8 cellular contexts compared by ENCODE assay signal in the genomic region with DNA sequence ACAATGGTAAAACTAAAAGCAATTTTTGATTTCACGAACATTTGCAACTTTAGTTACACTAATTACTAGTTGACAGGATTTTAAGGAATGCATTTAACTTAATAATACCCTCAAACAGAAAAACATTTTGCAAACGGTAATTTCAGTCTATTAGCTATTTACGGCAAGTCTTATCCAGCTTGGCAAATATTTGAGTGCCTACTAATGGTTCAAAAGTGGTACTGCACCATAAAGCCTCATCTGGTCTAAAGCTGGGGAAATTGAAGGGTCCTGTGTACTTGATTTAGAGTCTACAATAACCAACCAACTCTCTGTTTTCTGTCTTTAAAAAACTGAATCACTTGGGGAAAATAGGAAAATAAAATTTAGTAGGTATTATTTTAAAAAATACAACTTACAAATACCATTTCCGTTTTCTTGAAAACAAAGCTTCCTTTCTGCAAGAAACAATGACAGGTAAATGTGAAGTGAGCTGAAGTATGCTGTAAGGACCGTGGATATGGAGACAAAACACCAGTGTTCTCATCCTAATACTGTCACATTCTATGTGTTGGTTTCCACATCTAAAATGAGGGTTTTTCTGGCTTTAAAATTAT.
DNase-seq lines count a peak whose midpoint lies in the region; ATAC-seq, FAIRE-seq and TF ChIP-seq lines count a peak whose summit lies in the region.

No MANE protein-coding gene starts in this region.

- H3K4me2 ChIP-seq in PC-3 (ENCODE audit: low read length) (0 out of 2 replicates have a peak overlapping the region, but pooled peaks have one; percentile 40), fibroblast of lung (ENCODE audit: extremely low read depth, insufficient read depth, low read length) (no peak overlapping the region)

- intact Hi-C loops in PC-3 (cut with micrococcal nuclease) (loop anchor here (1.0 kb wide), 2 partner anchors 129 to 196 kb away; no protein-coding TSS in a partner anchor), stomach (cut with DNase I; ENCODE audit: low total_unique reads) (no loop called here)

- H3K27me3 ChIP-seq in PC-3 (ENCODE audit: low read length): 0 out of 2 replicates have a peak, but pooled peaks cover 7% of the 10 kb centered on the region
- peaks cover 2% of the 10 kb centered on the region for H3K27me3 ChIP-seq in fibroblast of lung (ENCODE audit: control insufficient read depth, insufficient read depth, low read length)
- H3K27me3 ChIP-seq in stomach: peaks cover 0 to 6% (median 0%) of the 10 kb centered on the region in 3 donors

- H3K79me2 ChIP-seq in PC-3 (ENCODE audit: low read length) (no peaks in the 10 kb centered on the region), fibroblast of lung (ENCODE audit: control insufficient read depth, insufficient read depth, low read length) (no peaks in the 10 kb centered on the region)

- no peaks in the 10 kb centered on the region for H3K9me3 Mint-ChIP-seq in stimulated activated effector memory CD8-positive, alpha-beta T cell treated with anti-CD3 and anti-CD28 coated beads, Interleukin-12 subunit alpha, Interleukin-12 subunit beta, amount 100 ng/mL, for 72 hours

- TF ChIP-seq CTCF in PC-3 (conservative IDR thresholded peaks at IDR 0.05; ENCODE audit: low read depth, low read length) (peak; percentile 81), fibroblast of lung (conservative IDR thresholded peaks at IDR 0.05 in 1 of 2, IDR thresholded peaks at IDR 0.05 in 1 of 2; ENCODE audit: low read depth in 1 of 2, low read length in 2 of 2) (peak; percentile 90 to 94), stomach (IDR thresholded peaks at IDR 0.05) (peak in 4 of 7 experiments; percentile 35 to 48 (median 39))

- H3K36me3 ChIP-seq in PC-3 (ENCODE audit: low read depth, low read length) (no peaks in the 10 kb centered on the region), fibroblast of lung (ENCODE audit: control insufficient read depth, insufficient read depth, low read length) (no peaks in the 10 kb centered on the region), stomach (no peaks in the 10 kb centered on the region)

- no peaks in the 10 kb centered on the region for H3K9me3 ChIP-seq in PC-3 (ENCODE audit: low read length)
- H3K9me3 ChIP-seq in fibroblast of lung (ENCODE audit: control insufficient read depth, insufficient read depth, low read depth, low read length): no peaks in the 10 kb centered on the region
- no peaks in the 10 kb centered on the region for H3K9me3 ChIP-seq in stomach

- no peak overlapping the region for H2AFZ ChIP-seq in PC-3 (ENCODE audit: low read length)
- no peak overlapping the region for H2AFZ ChIP-seq in fibroblast of lung (ENCODE audit: low read length)

- no peaks in the 10 kb centered on the region for H3K9me2 ChIP-seq in PC-3 (replicated peaks; ENCODE audit: low read length)

- no peak overlapping the region for H3K9ac ChIP-seq in PC-3 (ENCODE audit: low read length)
- no peak overlapping the region for H3K9ac ChIP-seq in fibroblast of lung (ENCODE audit: insufficient read depth, low read length)

- no peak for TF ChIP-seq POLR2A in stomach (IDR thresholded peaks at IDR 0.05)

- DNase-seq in D341Med (ENCODE audit: low spot score) (peak; percentile 42), GM19239 (ENCODE audit: insufficient read length, low spot score) (no peak), PC-3 (peak; percentile 59), fibroblast of lung (ENCODE audit: low read depth in 2 of 2) (peak; percentile 44 to 61), stomach (no peak)
- no peak for DNase-seq in stimulated activated effector memory CD8-positive, alpha-beta T cell treated with anti-CD3 and anti-CD28 coated beads, Interleukin-12 subunit alpha, Interleukin-12 subunit beta, amount 100 ng/mL, for 72 hours (ENCODE audit: low spot score in 2 of 2)

- H3K4me1 ChIP-seq in PC-3 (ENCODE audit: insufficient read depth, low read length): no peaks in the 10 kb centered on the region
- no peaks in the 10 kb centered on the region for H3K4me1 ChIP-seq in fibroblast of lung (ENCODE audit: control insufficient read depth, extremely low read depth, insufficient read depth, low read length)
- no peaks in the 10 kb centered on the region for H3K4me1 ChIP-seq in stomach

- no peak overlapping the region for H3K4me3 Mint-ChIP-seq in stimulated activated effector memory CD8-positive, alpha-beta T cell treated with anti-CD3 and anti-CD28 coated beads, Interleukin-12 subunit alpha, Interleukin-12 subunit beta, amount 100 ng/mL, for 72 hours

- H3K4me3 ChIP-seq in PC-3 (ENCODE audit: low read length): no peak overlapping the region
- H3K4me3 ChIP-seq in fibroblast of lung (replicated peaks in 1 of 4; ENCODE audit: control extremely low read depth in 1 of 4, insufficient read depth in 1 of 4, low read depth in 3 of 4, low read length in 4 of 4): no peak overlapping the region
- H3K4me3 ChIP-seq in stomach: no peak overlapping the region

- no peaks in the 10 kb centered on the region for H3K4me1 Mint-ChIP-seq in stimulated activated effector memory CD8-positive, alpha-beta T cell treated with anti-CD3 and anti-CD28 coated beads, Interleukin-12 subunit alpha, Interleukin-12 subunit beta, amount 100 ng/mL, for 72 hours

- no peak overlapping the region for H3K27ac Mint-ChIP-seq in stimulated activated effector memory CD8-positive, alpha-beta T cell treated with anti-CD3 and anti-CD28 coated beads, Interleukin-12 subunit alpha, Interleukin-12 subunit beta, amount 100 ng/mL, for 72 hours

- TF ChIP-seq EP300 in stomach (IDR thresholded peaks at IDR 0.05): no peak

- BruUV-seq in PC-3 (replicated peaks; lab: Mats Ljungman, UMichigan): no TSS peak

- 30 to 40% (median 34%) methylated on average over 5 of the region's 5 CpGs for WGBS in stomach, 5 donors

- POLR2A ChIA-PET in PC-3 (lab: Charles Lee; ENCODE audit: unreplicated experiment): interaction anchor here (0.5 to 0.6 kb wide), 4 partner anchors 37 to 778 kb away, joined by 3 to 5 read pairs (median 4); no protein-coding TSS in a partner anchor

- FAIRE-seq in GM19239 (lab: Jason Lieb, UNC): peak; percentile 87

- H3K36me3 Mint-ChIP-seq in stimulated activated effector memory CD8-positive, alpha-beta T cell treated with anti-CD3 and anti-CD28 coated beads, Interleukin-12 subunit alpha, Interleukin-12 subunit beta, amount 100 ng/mL, for 72 hours: no peaks in the 10 kb centered on the region

- ATAC-seq in HG03460 (IDR thresholded peaks at IDR 0.05; ENCODE audit: unreplicated experiment) (peak; percentile 60), PC-3 (peak; percentile 78), HG02642 (IDR thresholded peaks at IDR 0.05; ENCODE audit: poor library complexity, unreplicated experiment) (no peak)
- no peak for ATAC-seq in stimulated activated effector memory CD8-positive, alpha-beta T cell treated with anti-CD3 and anti-CD28 coated beads, Interleukin-12 subunit alpha, Interleukin-12 subunit beta, amount 100 ng/mL, for 72 hours

- no peaks in the 10 kb centered on the region for H3F3A ChIP-seq in PC-3 (ENCODE audit: low read length, unreplicated experiment)

- H3K27ac ChIP-seq in PC-3 (ENCODE audit: low read length) (no peak overlapping the region), fibroblast of lung (ENCODE audit: insufficient read depth, low read length) (no peak overlapping the region), stomach (no peak overlapping the region)

- H4K20me1 ChIP-seq in PC-3 (ENCODE audit: low read length) (no peaks in the 10 kb centered on the region), fibroblast of lung (ENCODE audit: control insufficient read depth, extremely low read depth, insufficient read depth, low read length) (no peaks in the 10 kb centered on the region)

- CTCF ChIA-PET in PC-3 (lab: Charles Lee): interaction anchor here (0.5 to 1.3 kb wide), 7 partner anchors 10 to 203 kb away, joined by 3 to 11 read pairs (median 4); no protein-coding TSS in a partner anchor

Comparison
In these comparisons a context has a peak if more than half of its experiments do, and no peak if none do; other contexts are left out.
1. DNase-seq: peak in D341Med (single experiment), PC-3 (single experiment) and fibroblast of lung (2 of 2); none in GM19239 (single experiment), stomach (single experiment) and stimulated activated effector memory CD8-positive, alpha-beta T cell treated with anti-CD3 and anti-CD28 coated beads, Interleukin-12 subunit alpha, Interleukin-12 subunit beta, amount 100 ng/mL, for 72 hours (0 of 2).
2. ATAC-seq: peak in HG03460 (single experiment) and PC-3 (single experiment); none in stimulated activated effector memory CD8-positive, alpha-beta T cell treated with anti-CD3 and anti-CD28 coated beads, Interleukin-12 subunit alpha, Interleukin-12 subunit beta, amount 100 ng/mL, for 72 hours (single experiment) and HG02642 (single experiment).
3. CTCF ChIP-seq: peak in every context shown above with its lines; median percentile 92 in fibroblast of lung; 81 in PC-3; 39 in stomach.